Comparison of ENCODE assay signal across 8 cellular contexts in genomic region chr1:155273134-155273982, GRCh38. TPM values are rescaled to one million over a fixed set of nuclear protein-coding genes. Genes with fewer than 3 reads are reported as not detected.
DNase-seq lines count a peak whose midpoint lies in the region; ATAC-seq and TF ChIP-seq lines count a peak whose summit lies in the region.

Gene CLK2, minus strand, starts transcription at chr1:155273504. Its CDS starts 2,527 bp downstream, at chr1:155270977.

- POLR2A ChIA-PET in RWPE1 (lab: Yijun Ruan, JAX; ENCODE audit: low non-redundant PET) = interaction anchor here (0.9 to 1.1 kb wide), 3 partner anchors 12 to 51 kb away, joined by 3 to 5 read pairs (median 3); partner anchors contain the start of gene SCAMP3
- POLR2A ChIA-PET in naive thymus-derived CD4-positive, alpha-beta T cell (lab: Charles Lee) = interaction anchor here (0.5 to 4.3 kb wide), 10 partner anchors 10 to 66 kb away, joined by 3 to 40 read pairs (median 4); partner anchors contain the start of genes SCAMP3 and THBS3

- H3K9me3 Mint-ChIP-seq in naive thymus-derived CD4-positive, alpha-beta T cell = no peaks in the 10 kb centered on the region
- H3K9me3 Mint-ChIP-seq in stimulated activated naive B cell treated with anti-CD40 and anti-IgM and Interleukin-4, amounts not matched to agents 10 μg/mL and 1 μg/mL and 100 μg/mL, for 72 hours = no peaks in the 10 kb centered on the region

- peak within 1 kb of the TSS; percentile 84 to 97 (median 94) for H3K4me3 Mint-ChIP-seq in naive thymus-derived CD4-positive, alpha-beta T cell
- peak within 1 kb of the TSS; percentile 92 to 94 for H3K4me3 Mint-ChIP-seq in stimulated activated naive B cell treated with anti-CD40 and anti-IgM and Interleukin-4, amounts not matched to agents 10 μg/mL and 1 μg/mL and 100 μg/mL, for 72 hours

- peak; percentile 91 for ATAC-seq in naive thymus-derived CD4-positive, alpha-beta T cell
- ATAC-seq in stimulated activated naive B cell treated with anti-CD40 and anti-IgM and Interleukin-4, amounts not matched to agents 10 μg/mL and 1 μg/mL and 100 μg/mL, for 72 hours (replicated peaks) = peak; percentile 91

- H3K27me3 Mint-ChIP-seq in naive thymus-derived CD4-positive, alpha-beta T cell = peaks cover 0 to 1% (median 0%) of the 10 kb centered on the region in 5 donors
- no peaks in the 10 kb centered on the region for H3K27me3 Mint-ChIP-seq in stimulated activated naive B cell treated with anti-CD40 and anti-IgM and Interleukin-4, amounts not matched to agents 10 μg/mL and 1 μg/mL and 100 μg/mL, for 72 hours

- no peak for TF ChIP-seq CTCF in DOHH2 (IDR thresholded peaks at IDR 0.05; ENCODE audit: low read depth, low read length, poor library complexity, severe bottlenecking)
- TF ChIP-seq CTCF in RWPE1 (conservative IDR thresholded peaks at IDR 0.05; ENCODE audit: low read depth) = no peak

- DNase-seq in GOT3 (lab: John Stamatoyannopoulos, UW) (peak; percentile 85), LoVo (ENCODE audit: low spot score) (peak; percentile 97), RWPE1 (ENCODE audit: low spot score) (peak; percentile 96), fibroblast of gingiva (ENCODE audit: low read depth) (peak; percentile 95)
- peak; percentile 91 to 94 for DNase-seq in activated T-helper 1 cell treated with anti-CD3 and anti-CD28 coated beads, Interleukin-2, amount 50 U/mL, for 16 hours (ENCODE audit: low read depth in 1 of 2, low spot score in 1 of 2)
- DNase-seq in naive thymus-derived CD4-positive, alpha-beta T cell = peak; percentile 88 to 98 (median 92)
- peak; percentile 94 for DNase-seq in stimulated activated naive B cell treated with anti-CD40 and anti-IgM and Interleukin-4, amounts not matched to agents 10 μg/mL and 1 μg/mL and 100 μg/mL, for 72 hours

- peaks cover 28 to 57% (median 51%) of the 10 kb centered on the region in 7 donors for H3K4me1 Mint-ChIP-seq in naive thymus-derived CD4-positive, alpha-beta T cell
- peaks cover 31 to 52% of the 10 kb centered on the region in 2 donors for H3K4me1 Mint-ChIP-seq in stimulated activated naive B cell treated with anti-CD40 and anti-IgM and Interleukin-4, amounts not matched to agents 10 μg/mL and 1 μg/mL and 100 μg/mL, for 72 hours

- intact Hi-C loops in naive thymus-derived CD4-positive, alpha-beta T cell (cut with micrococcal nuclease) = loop anchor here (1.0 to 10.0 kb wide), 13 partner anchors 11 to 781 kb away; partner anchors contain the start of genes ENTREP3 (in 2 of the 2), FDPS (in 2 of the 2), GON4L (in 2 of the 2) and SCAMP3 (in 2 of the 2)

- H3K36me3 Mint-ChIP-seq in naive thymus-derived CD4-positive, alpha-beta T cell = peaks cover 0 to 25% (median 10%) of the 10 kb centered on the region in 5 donors
- peaks cover 18 to 31% of the 10 kb centered on the region in 2 donors for H3K36me3 Mint-ChIP-seq in stimulated activated naive B cell treated with anti-CD40 and anti-IgM and Interleukin-4, amounts not matched to agents 10 μg/mL and 1 μg/mL and 100 μg/mL, for 72 hours

- peak within 1 kb of the TSS; percentile 80 for H3K4me3 ChIP-seq in DOHH2 (ENCODE audit: low read length)
- H3K4me3 ChIP-seq in naive thymus-derived CD4-positive, alpha-beta T cell (ENCODE audit: low read length) = peak within 1 kb of the TSS; percentile 52

- H3K9me3 ChIP-seq in DOHH2 (ENCODE audit: control insufficient read depth, insufficient read depth, low read length) = no peaks in the 10 kb centered on the region
- H3K9me3 ChIP-seq in naive thymus-derived CD4-positive, alpha-beta T cell (ENCODE audit: control insufficient read depth in 2 of 3, low read length in 3 of 3) = no peaks in the 10 kb centered on the region

- no peaks in the 10 kb centered on the region for H3K27me3 ChIP-seq in DOHH2 (ENCODE audit: control insufficient read depth, low read length)
- H3K27me3 ChIP-seq in naive thymus-derived CD4-positive, alpha-beta T cell (ENCODE audit: control insufficient read depth in 2 of 2, insufficient read depth in 2 of 2, low read length in 2 of 2) = no peaks in the 10 kb centered on the region

- peaks cover 5% of the 10 kb centered on the region; the same call in 1 of the 2 replicates for H4K20me1 ChIP-seq in DOHH2 (ENCODE audit: control insufficient read depth, insufficient read depth, low read depth, low read length)

- peaks cover 52% of the 10 kb centered on the region for H3K79me2 ChIP-seq in DOHH2 (ENCODE audit: control insufficient read depth, low read length)

- peak within 1 kb of the TSS; percentile 93 for H3K4me2 ChIP-seq in DOHH2 (ENCODE audit: low read length)

- peaks cover 48% of the 10 kb centered on the region for H3K36me3 ChIP-seq in DOHH2 (ENCODE audit: control insufficient read depth, low read length)
- H3K36me3 ChIP-seq in naive thymus-derived CD4-positive, alpha-beta T cell (ENCODE audit: control insufficient read depth in 2 of 3, insufficient read depth in 3 of 3, low read length in 3 of 3) = peaks cover 4 to 29% (median 12%) of the 10 kb centered on the region in 3 experiments

- peaks cover 35% of the 10 kb centered on the region for H3K4me1 ChIP-seq in DOHH2 (ENCODE audit: control insufficient read depth, low read length)
- peaks cover 20 to 26% of the 10 kb centered on the region in 2 donors for H3K4me1 ChIP-seq in naive thymus-derived CD4-positive, alpha-beta T cell (ENCODE audit: control insufficient read depth in 2 of 2, insufficient read depth in 2 of 2, low read length in 2 of 2)

- H3F3A ChIP-seq in DOHH2 (ENCODE audit: control insufficient read depth, insufficient read depth) = peaks cover 14% of the 10 kb centered on the region

- H3K27ac Mint-ChIP-seq in naive thymus-derived CD4-positive, alpha-beta T cell = peak within 1 kb of the TSS; percentile 72 to 98 (median 94)
- H3K27ac Mint-ChIP-seq in stimulated activated naive B cell treated with anti-CD40 and anti-IgM and Interleukin-4, amounts not matched to agents 10 μg/mL and 1 μg/mL and 100 μg/mL, for 72 hours = peak within 1 kb of the TSS; percentile 95

- CTCF ChIA-PET in RWPE1 (lab: Yijun Ruan, JAX) = interaction anchor here (1.8 kb wide), 1 partner anchor 23 kb away, joined by 8 read pairs; no protein-coding TSS in a partner anchor
- CTCF ChIA-PET in naive thymus-derived CD4-positive, alpha-beta T cell (lab: Charles Lee) = interaction anchor here (0.6 to 3.1 kb wide), 4 partner anchors 10 to 1525 kb away, joined by 3 to 18 read pairs (median 4); no protein-coding TSS in a partner anchor

- peak within 1 kb of the TSS; percentile 59 for H3K27ac ChIP-seq in DOHH2 (ENCODE audit: low read depth, low read length)
- H3K27ac ChIP-seq in RWPE1 = peak within 1 kb of the TSS; percentile 96
- peak within 1 kb of the TSS; percentile 84 for H3K27ac ChIP-seq in naive thymus-derived CD4-positive, alpha-beta T cell (ENCODE audit: low read depth, low read length)

- H3K9me2 ChIP-seq in DOHH2 (replicated peaks; ENCODE audit: control insufficient read depth, low read length) = no peaks in the 10 kb centered on the region

RNA-seq across cellular contexts. Expression of gene CLK2, which starts in this region (rescaled TPM):
- total RNA-seq in naive thymus-derived CD4-positive, alpha-beta T cell = 100 to 1,000 TPM in 2 of 5 experiments, 10 to 100 TPM in 3; 72.2 to 137 (median 94.7) TPM
- 10 to 100 TPM; 16.7 to 31.0 TPM for polyA plus RNA-seq in naive thymus-derived CD4-positive, alpha-beta T cell

Comparison
In these comparisons a context has a peak if more than half of its experiments do, and no peak if none do; other contexts are left out.
1. Peak in every context shown above with its lines: DNase-seq, ATAC-seq, H3K4me3 ChIP-seq and H3K27ac ChIP-seq.